Comparison of ENCODE assay signal across 1 cellular context in genomic region chr1:234617135-234617985, GRCh38.
TF ChIP-seq lines count a peak whose summit lies in the region.

No MANE protein-coding gene starts in this region.

TF ChIP-seq in H1, 55 proteins besides CTCF, POLR2A, EP300 and RAD21:
- TF ChIP-seq HDAC6 (IDR thresholded peaks at IDR 0.05; ENCODE audit: low read depth, low read length): no peak
- no peak for TF ChIP-seq JUN (IDR thresholded peaks at IDR 0.05; ENCODE audit: low read depth, low read length)
- TF ChIP-seq HDAC2 (IDR thresholded peaks at IDR 0.05; ENCODE audit: borderline replicate concordance in 1 of 2, low read depth in 2 of 2, low read length in 2 of 2): no peak
- no peak for TF ChIP-seq TCF12 (IDR thresholded peaks at IDR 0.05; ENCODE audit: low read depth, low read length)
- no peak for TF ChIP-seq CREB1 (IDR thresholded peaks at IDR 0.05)
- TF ChIP-seq SIRT6 (IDR thresholded peaks at IDR 0.05; ENCODE audit: low read length): no peak
- no peak for TF ChIP-seq BRCA1 (IDR thresholded peaks at IDR 0.05; ENCODE audit: low read depth, low read length)
- TF ChIP-seq RFX5 (IDR thresholded peaks at IDR 0.05; ENCODE audit: borderline replicate concordance, low read depth, low read length): no peak
- TF ChIP-seq SRF (IDR thresholded peaks at IDR 0.05; ENCODE audit: low read depth, low read length): no peak
